9 cellular contexts compared by ENCODE assay signal in the genomic region with DNA sequence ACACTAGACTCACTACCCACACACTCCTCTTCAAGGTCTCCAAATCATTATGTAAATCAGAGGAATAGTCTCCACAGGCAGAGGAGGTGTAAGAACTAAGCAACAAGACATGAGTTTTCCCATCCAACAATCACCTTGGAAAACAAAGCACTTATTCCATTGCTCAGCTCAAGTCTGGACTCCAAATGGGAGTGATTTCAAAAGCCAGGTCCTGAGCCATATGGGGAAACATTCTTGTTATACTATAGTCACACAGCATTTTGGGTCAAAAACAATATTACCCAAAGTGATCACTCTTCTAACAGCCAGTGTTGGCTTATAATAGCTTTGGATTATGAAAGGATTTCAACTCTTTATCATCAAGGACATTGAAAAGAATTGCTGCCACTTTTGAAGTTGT. TPM values are rescaled to one million over a fixed set of nuclear protein-coding genes. Genes with fewer than 3 reads are reported as not detected.
DNase-seq lines count a peak whose midpoint lies in the region; ATAC-seq and TF ChIP-seq lines count a peak whose summit lies in the region.
"Had no signal": no experiment of that assay in that cellular context is flagged by ENCODE, and none has a peak within 500 bp of the region (broad histone marks: within the 10 kb centered on the region; RNA-seq: fewer than 3 reads in every experiment).

No MANE protein-coding gene starts in this region.

- H3K4me3 Mint-ChIP-seq in activated naive CD8-positive, alpha-beta T cell = peak overlapping the region; percentile 88

- peak overlapping the region; percentile 90 for H3K9ac ChIP-seq in mesenchymal stem cell (ENCODE audit: low read length)

- ATAC-seq in heart right ventricle = no peak
- no peak for ATAC-seq in Right ventricle myocardium inferior
- ATAC-seq in GM18858 (IDR thresholded peaks at IDR 0.05; ENCODE audit: unreplicated experiment) = no peak

- H3K9me3 Mint-ChIP-seq in activated naive CD8-positive, alpha-beta T cell (ENCODE audit: low read depth) = no peaks in the 10 kb centered on the region

- H3K18ac ChIP-seq in mesenchymal stem cell (ENCODE audit: low read depth in 1 of 2, low read length in 2 of 2) = no peak overlapping the region

- no peaks in the 10 kb centered on the region for H3K27me3 Mint-ChIP-seq in activated naive CD8-positive, alpha-beta T cell

- intact Hi-C loops in heart right ventricle (cut with DNase I) (loop anchor here (1.0 to 10.0 kb wide), 11 partner anchors 34 to 151 kb away; a partner anchor contains a TSS), Right ventricle myocardium inferior (cut with DNase I) (loop anchor here (1.0 to 5.0 kb wide), 3 partner anchors 65 to 171 kb away; a partner anchor contains a TSS), transverse colon (cut with DNase I; ENCODE audit: low total_unique reads) (loop anchor here (5.0 to 10.0 kb wide), 2 partner anchors 64 to 149 kb away; a partner anchor contains a TSS)

- no peaks in the 10 kb centered on the region for H3K79me1 ChIP-seq in mesenchymal stem cell (replicated peaks; ENCODE audit: low read length, poor library complexity, severe bottlenecking)

- H2BK15ac ChIP-seq in mesenchymal stem cell (ENCODE audit: low read depth, poor library complexity, severe bottlenecking) = no peak overlapping the region

- no peak for TF ChIP-seq EP300 in transverse colon (IDR thresholded peaks at IDR 0.05; ENCODE audit: low read depth)

- H3K4me3 ChIP-seq in heart right ventricle (peak overlapping the region in 7 of 10 donors; percentile 53 to 66 (median 59)), mesenchymal stem cell (ENCODE audit: insufficient read depth in 1 of 2, low read depth in 1 of 2, low read length in 2 of 2) (peak overlapping the region in 1 of 2 experiments; percentile 66), transverse colon (peak overlapping the region in 1 of 4 donors; percentile 59)

- H3K4me1 ChIP-seq in heart right ventricle (peaks cover 4 to 20% (median 14%) of the 10 kb centered on the region in 9 donors), mesenchymal stem cell (ENCODE audit: control insufficient read depth, insufficient read depth, low read depth, low read length) (no peaks in the 10 kb centered on the region), transverse colon (peaks cover 7 to 22% (median 13%) of the 10 kb centered on the region in 4 donors)

- no peak for TF ChIP-seq POLR2A in transverse colon (IDR thresholded peaks at IDR 0.05)

- H3K4ac ChIP-seq in mesenchymal stem cell (ENCODE audit: low read depth in 1 of 2, low read length in 2 of 2) = no peak overlapping the region

- H3K27me3 ChIP-seq in heart right ventricle = no peaks in the 10 kb centered on the region
- H3K27me3 ChIP-seq in mesenchymal stem cell (ENCODE audit: control insufficient read depth in 1 of 2, insufficient read depth in 1 of 2, low read length in 2 of 2) = no peaks in the 10 kb centered on the region
- H3K27me3 ChIP-seq in transverse colon = no peaks in the 10 kb centered on the region

- H2BK12ac ChIP-seq in mesenchymal stem cell (ENCODE audit: low read length in 2 of 2) = no peak overlapping the region

- H4K91ac ChIP-seq in mesenchymal stem cell (ENCODE audit: low read length) = no peak overlapping the region

- H3K27ac Mint-ChIP-seq in activated naive CD8-positive, alpha-beta T cell = peak overlapping the region; percentile 99

- H4K8ac ChIP-seq in mesenchymal stem cell (ENCODE audit: low read length) = no peak overlapping the region

- in situ Hi-C loops in transverse colon (cut with MboI; ENCODE audit: low pct_ligation_motif_present in 1 of 4, low pct_unique_long_range_greater_than_20kb in 1 of 4, low sequenced_read_pairs in 3 of 4) = loop anchor here in 3 of 4 donors (5.0 to 25.0 kb wide), 3 partner anchors 64 to 161 kb away; a partner anchor contains a TSS

- H3K36me3 ChIP-seq in heart right ventricle (peaks cover 0 to 7% (median 0%) of the 10 kb centered on the region in 9 donors), mesenchymal stem cell (ENCODE audit: control insufficient read depth in 1 of 2, insufficient read depth in 2 of 2, low read depth in 1 of 2, low read length in 2 of 2) (no peaks in the 10 kb centered on the region), transverse colon (no peaks in the 10 kb centered on the region)

- peak overlapping the region in 9 of 10 donors; percentile 34 to 88 (median 76) for H3K27ac ChIP-seq in heart right ventricle
- no peak overlapping the region for H3K27ac ChIP-seq in mesenchymal stem cell (ENCODE audit: low read length, poor library complexity, severe bottlenecking)
- peak overlapping the region; percentile 76 to 85 (median 82) for H3K27ac ChIP-seq in transverse colon

- H3K36me3 Mint-ChIP-seq in activated naive CD8-positive, alpha-beta T cell = no peaks in the 10 kb centered on the region

- no peak overlapping the region for H3K14ac ChIP-seq in mesenchymal stem cell (ENCODE audit: low read length in 2 of 2)

- H2BK5ac ChIP-seq in mesenchymal stem cell (ENCODE audit: low read depth, low read length, poor library complexity, severe bottlenecking) = no peak overlapping the region

- H2AK5ac ChIP-seq in mesenchymal stem cell (ENCODE audit: low read length, severe bottlenecking) = no peak overlapping the region

- H3K9me3 ChIP-seq in heart right ventricle = no peaks in the 10 kb centered on the region
- no peaks in the 10 kb centered on the region for H3K9me3 ChIP-seq in mesenchymal stem cell (ENCODE audit: control insufficient read depth, low read length)
- H3K9me3 ChIP-seq in transverse colon = no peaks in the 10 kb centered on the region

- H3K4me2 ChIP-seq in mesenchymal stem cell (ENCODE audit: low read length, poor library complexity, severe bottlenecking) = no peak overlapping the region

- no peak for DNase-seq in heart right ventricle
- no peak for DNase-seq in Right ventricle myocardium inferior (ENCODE audit: missing footprints)
- DNase-seq in mesenchymal stem cell = no peak
- DNase-seq in transverse colon = no peak
- no peak for DNase-seq in AML-193 (lab: John Stamatoyannopoulos, UW)
- no peak for DNase-seq in SKM-1 treated with dmso at 0.1 percent for 144 hours (lab: John Stamatoyannopoulos, UW; ENCODE audit: unreplicated experiment)

- peaks cover 21% of the 10 kb centered on the region for H3K4me1 Mint-ChIP-seq in activated naive CD8-positive, alpha-beta T cell (ENCODE audit: low read depth)

- H2BK120ac ChIP-seq in mesenchymal stem cell (ENCODE audit: low read depth, low read length) = no peak overlapping the region

- TF ChIP-seq CTCF in heart right ventricle (IDR thresholded peaks at IDR 0.05) = no peak
- no peak for TF ChIP-seq CTCF in transverse colon (IDR thresholded peaks at IDR 0.05)

- no peak overlapping the region for H3K23ac ChIP-seq in mesenchymal stem cell (ENCODE audit: low read length in 2 of 2)

- no peak overlapping the region for H2AFZ ChIP-seq in mesenchymal stem cell (ENCODE audit: low read depth, low read length)

RNA-seq across cellular contexts. Expression of a gene that starts 3.6 kb away (rescaled TPM):
- total RNA-seq in heart right ventricle (1 to 10 TPM in 5 of 10 donors, under 1 TPM in 5; 0.36 to 2.7 (median 1.0) TPM), Right ventricle myocardium inferior (0.49 TPM), transverse colon (1 to 10 TPM in 1 of 4 donors, under 1 TPM in 2, not detected in 1; 0.27 to 1.1 (median 0.32) TPM)
- polyA plus RNA-seq in heart right ventricle = under 1 TPM; 0.51 TPM
- 0.03 TPM for polyA plus RNA-seq in mesenchymal stem cell (2013, experiment 1 of 2)
- polyA plus RNA-seq in mesenchymal stem cell (2013, experiment 2 of 2) = 0.07 TPM
- total RNA-seq: T-helper 1 cell treated with Interleukin-12 subunit alpha and Interleukin-12 subunit beta and Interleukin-4 antibody, amounts not matched to agents 30 ng/mL and 1 ng/mL, for 36 hours had no signal

RNA-seq across cellular contexts. Expression of a gene that starts 19.9 kb away (rescaled TPM):
- total RNA-seq in heart right ventricle = 10 to 100 TPM in 9 of 10 donors, 1 to 10 TPM in 1; 9.8 to 16.1 (median 13.3) TPM
- 10 to 100 TPM; 17.1 to 22.4 TPM for polyA plus RNA-seq in heart right ventricle
- total RNA-seq in Right ventricle myocardium inferior = 12.0 TPM
- polyA plus RNA-seq in mesenchymal stem cell (2013, experiment 1 of 2) = 20.5 TPM
- polyA plus RNA-seq in mesenchymal stem cell (2013, experiment 2 of 2) = 22.6 TPM
- 10 to 100 TPM in 3 of 4 donors, 1 to 10 TPM in 1; 5.2 to 43.3 (median 27.3) TPM for total RNA-seq in transverse colon

RNA-seq across cellular contexts. Expression of a gene that starts 55.8 kb away (rescaled TPM):
- total RNA-seq in heart right ventricle = 10 to 100 TPM; 10.7 to 15.7 (median 13.8) TPM
- polyA plus RNA-seq in heart right ventricle = 1 to 10 TPM; 2.7 to 3.5 TPM
- 11.6 TPM for total RNA-seq in Right ventricle myocardium inferior
- polyA plus RNA-seq in mesenchymal stem cell (2013, experiment 1 of 2) = 3.9 TPM
- 3.5 TPM for polyA plus RNA-seq in mesenchymal stem cell (2013, experiment 2 of 2)
- total RNA-seq in transverse colon = 10 to 100 TPM; 14.7 to 34.8 (median 21.5) TPM
